Comparison of ENCODE assay signal across 31 cellular contexts in genomic region chr3:131435000-131435399, GRCh38.
"Had no signal": no experiment of that assay in that cellular context is flagged by ENCODE, and none has a peak within 500 bp of the region (broad histone marks: within the 10 kb centered on the region; RNA-seq: fewer than 3 reads in every experiment).

No MANE protein-coding gene starts in this region.

- H3K4me3 ChIP-seq: coronary artery, dorsolateral prefrontal cortex had no signal

- H3K36me3 Mint-ChIP-seq: activated CD4-positive, alpha-beta memory T cell treated with anti-CD3 and anti-CD28 coated beads for 36 hours; activated CD8-positive, alpha-beta memory T cell treated with anti-CD3 and anti-CD28 coated beads, Interleukin-2, amount 10 ng/mL, durations not matched to agents 7 days and 5 days had no signal

- H3K4me1 Mint-ChIP-seq: activated CD4-positive, alpha-beta T cell treated with anti-CD3 and anti-CD28 coated beads for 36 hours; activated CD4-positive, alpha-beta T cell treated with anti-CD3 and anti-CD28 coated beads, Interleukin-2, amount 10 ng/mL, durations not matched to agents 24 days and 14 days; activated CD8-positive, alpha-beta memory T cell treated with anti-CD3 and anti-CD28 coated beads, Interleukin-2, amount 10 ng/mL, durations not matched to agents 7 days and 5 days; activated T-helper 17 cell treated with anti-CD3 and anti-CD28 coated beads, Interleukin-2, amount 50 U/mL, for 72 hours; central memory CD8-positive, alpha-beta T cell; endodermal cell had no signal

- H3K27ac ChIP-seq: brain microvascular endothelial cell, coronary artery, dorsolateral prefrontal cortex had no signal

- H3K27ac Mint-ChIP-seq: activated CD4-positive, alpha-beta memory T cell treated with anti-CD3 and anti-CD28 coated beads for 36 hours; activated CD4-positive, alpha-beta T cell treated with anti-CD3 and anti-CD28 coated beads for 36 hours; activated CD4-positive, alpha-beta T cell treated with anti-CD3 and anti-CD28 coated beads, Interleukin-2, amount 10 ng/mL, durations not matched to agents 24 days and 14 days; activated CD8-positive, alpha-beta memory T cell treated with anti-CD3 and anti-CD28 coated beads, Interleukin-2, amount 10 ng/mL, durations not matched to agents 7 days and 5 days; activated CD8-positive, alpha-beta T cell treated with anti-CD3 and anti-CD28 coated beads, Interleukin-2, amount 10 ng/mL, durations not matched to agents 7 days and 5 days; activated naive CD8-positive, alpha-beta T cell; activated T-helper 17 cell treated with anti-CD3 and anti-CD28 coated beads, Interleukin-2, amount 50 U/mL, for 72 hours; dendritic cell treated with granulocyte-macrophage colony-stimulating factor and Interleukin-4, amounts not matched to agents 40 ng/mL and 50 ng/mL, for 4 days; endodermal cell; T-helper 1 cell treated with Interleukin-12 subunit alpha and Interleukin-12 subunit beta and Interleukin-4 antibody, amounts not matched to agents 30 μg/mL and 1 μg/mL, for 36 hours had no signal

- DNase-seq: activated CD4-positive, alpha-beta memory T cell treated with anti-CD3 and anti-CD28 coated beads for 36 hours; activated CD4-positive, alpha-beta T cell treated with anti-CD3 and anti-CD28 coated beads for 36 hours; activated CD4-positive, alpha-beta T cell treated with anti-CD3 and anti-CD28 coated beads, Interleukin-2, amount 10 ng/mL, durations not matched to agents 24 days and 14 days; activated CD4-positive, CD25-positive, alpha-beta regulatory T cell; activated CD4-positive, CD25-positive, alpha-beta regulatory T cell treated with anti-CD3 and anti-CD28 coated beads, Interleukin-2, amount 50 U/mL, for 72 hours; activated CD8-positive, alpha-beta memory T cell treated with anti-CD3 and anti-CD28 coated beads, Interleukin-2, amount 10 ng/mL, durations not matched to agents 7 days and 5 days; activated CD8-positive, alpha-beta memory T cell treated with anti-CD3 and anti-CD28 coated beads, Interleukin-2, amount 50 U/mL, for 4 hours; activated CD8-positive, alpha-beta T cell treated with anti-CD3 and anti-CD28 coated beads, Interleukin-2, amount 10 ng/mL, durations not matched to agents 7 days and 5 days; activated effector memory CD4-positive, alpha-beta T cell treated with Interleukin-2 at 50 U/mL for 16 hours; activated gamma-delta T cell treated with Interleukin-2 at 50 U/mL for 16 hours; activated naive CD4-positive, alpha-beta T cell treated with anti-CD3 and anti-CD28 coated beads, Interleukin-2, amount 50 U/mL, for 16 hours; activated naive CD4-positive, alpha-beta T cell treated with Interleukin-2 at 50 U/mL for 16 hours; activated T-cell treated with anti-CD3 and anti-CD28 coated beads, Interleukin-2, amount 50 U/mL, for 1 hour; amniotic stem cell; anterior cingulate cortex; brain microvascular endothelial cell; dorsolateral prefrontal cortex; effector memory CD4-positive, alpha-beta T cell; endodermal cell; foreskin fibroblast; head of caudate nucleus; T-helper 9 cell had no signal

- FAIRE-seq: astrocyte, bronchial epithelial cell had no signal

- H3K27me3 ChIP-seq: brain microvascular endothelial cell, dorsolateral prefrontal cortex had no signal

- H3K36me3 ChIP-seq: brain microvascular endothelial cell had no signal

- H3K27me3 Mint-ChIP-seq: activated CD4-positive, alpha-beta memory T cell treated with anti-CD3 and anti-CD28 coated beads for 36 hours; activated CD4-positive, alpha-beta T cell treated with anti-CD3 and anti-CD28 coated beads for 36 hours; activated T-helper 17 cell treated with anti-CD3 and anti-CD28 coated beads, Interleukin-2, amount 50 U/mL, for 72 hours had no signal

- ATAC-seq: activated CD4-positive, alpha-beta T cell treated with anti-CD3 and anti-CD28 coated beads for 36 hours; activated CD8-positive, alpha-beta memory T cell treated with anti-CD3 and anti-CD28 coated beads, Interleukin-2, amount 10 ng/mL, durations not matched to agents 7 days and 5 days; activated CD8-positive, alpha-beta T cell treated with anti-CD3 and anti-CD28 coated beads, Interleukin-2, amount 10 ng/mL, durations not matched to agents 7 days and 5 days; activated T-helper 17 cell treated with anti-CD3 and anti-CD28 coated beads, Interleukin-2, amount 50 U/mL, for 72 hours; esophagus mucosa had no signal

- H3K4me3 Mint-ChIP-seq: activated CD4-positive, alpha-beta memory T cell treated with anti-CD3 and anti-CD28 coated beads for 36 hours; activated CD4-positive, alpha-beta T cell treated with anti-CD3 and anti-CD28 coated beads for 36 hours; activated CD4-positive, alpha-beta T cell treated with anti-CD3 and anti-CD28 coated beads, Interleukin-2, amount 10 ng/mL, durations not matched to agents 24 days and 14 days; activated CD8-positive, alpha-beta memory T cell treated with anti-CD3 and anti-CD28 coated beads, Interleukin-2, amount 10 ng/mL, durations not matched to agents 7 days and 5 days; activated CD8-positive, alpha-beta T cell treated with anti-CD3 and anti-CD28 coated beads, Interleukin-2, amount 10 ng/mL, durations not matched to agents 7 days and 5 days; activated naive CD8-positive, alpha-beta T cell; activated T-helper 17 cell treated with anti-CD3 and anti-CD28 coated beads, Interleukin-2, amount 50 U/mL, for 72 hours; central memory CD8-positive, alpha-beta T cell; dendritic cell treated with granulocyte-macrophage colony-stimulating factor and Interleukin-4, amounts not matched to agents 40 ng/mL and 50 ng/mL, for 4 days; endodermal cell; T-helper 1 cell treated with Interleukin-12 subunit alpha and Interleukin-12 subunit beta and Interleukin-4 antibody, amounts not matched to agents 30 μg/mL and 1 μg/mL, for 36 hours had no signal

- H3K9me3 Mint-ChIP-seq: activated CD4-positive, alpha-beta memory T cell treated with anti-CD3 and anti-CD28 coated beads for 36 hours; activated CD4-positive, alpha-beta T cell treated with anti-CD3 and anti-CD28 coated beads, Interleukin-2, amount 10 ng/mL, durations not matched to agents 24 days and 14 days; activated T-helper 17 cell treated with anti-CD3 and anti-CD28 coated beads, Interleukin-2, amount 50 U/mL, for 72 hours; central memory CD8-positive, alpha-beta T cell; endodermal cell; T-helper 1 cell treated with Interleukin-12 subunit alpha and Interleukin-12 subunit beta and Interleukin-4 antibody, amounts not matched to agents 30 μg/mL and 1 μg/mL, for 36 hours had no signal
